ENCODE assay signal across 8 cellular contexts in genomic region chr18:79988925-79989361, GRCh38. TPM values are rescaled to one million over a fixed set of nuclear protein-coding genes. Genes with fewer than 3 reads are reported as not detected.
A peak's percentile ranks its signal among the peaks of the same experiment; 100 is the strongest.
DNase-seq lines count a peak whose midpoint lies in the region; ATAC-seq and TF ChIP-seq lines count a peak whose summit lies in the region.

No MANE protein-coding gene starts in this region.

- POLR2A ChIA-PET in RWPE1 (lab: Yijun Ruan, JAX; ENCODE audit: low non-redundant PET): interaction anchor here (0.7 kb wide), 1 partner anchor 146 kb away, joined by 3 read pairs; no protein-coding TSS in a partner anchor
- POLR2A ChIA-PET in naive thymus-derived CD8-positive, alpha-beta T cell (lab: Charles Lee): interaction anchor here (1.0 to 3.5 kb wide), 7 partner anchors 24 to 159 kb away, joined by 3 to 21 read pairs (median 4); partner anchors contain the start of genes HSBP1L1, RBFA and SLC66A2

- peak; percentile 5 to 7 for ATAC-seq in naive thymus-derived CD8-positive, alpha-beta T cell

- peaks cover 13 to 40% (median 36%) of the 10 kb centered on the region in 4 donors for H3K4me1 Mint-ChIP-seq in naive thymus-derived CD8-positive, alpha-beta T cell

- peak overlapping the region; percentile 93 for H3K4me3 ChIP-seq in HFF-Myc (replicated peaks; ENCODE audit: low read depth, low read length)

- peak; percentile 0 for DNase-seq in NCI-H2029 treated with DMSO at 0.1 percent for 48 hours (lab: John Stamatoyannopoulos, UW)
- DNase-seq in NCI-H2029 (lab: John Stamatoyannopoulos, UW): no peak
- no peak for DNase-seq in HFF-Myc (ENCODE audit: extremely low read depth, low read depth)
- DNase-seq in RWPE1 (ENCODE audit: low spot score): no peak
- DNase-seq in epithelial cell of prostate (ENCODE audit: low read depth, low spot score): no peak
- peak in 1 of 10 donors; percentile 10 for DNase-seq in naive thymus-derived CD8-positive, alpha-beta T cell
- DNase-seq in cerebellar cortex (ENCODE audit: low spot score): no peak
- DNase-seq in putamen (ENCODE audit: low spot score): no peak

- H3K4me3 Mint-ChIP-seq in naive thymus-derived CD8-positive, alpha-beta T cell: peak overlapping the region; percentile 84 to 97 (median 93)

- TF ChIP-seq CTCF in HFF-Myc (IDR thresholded peaks at IDR 0.05; ENCODE audit: low read depth, low read length, missing control alignments) (no peak), RWPE1 (conservative IDR thresholded peaks at IDR 0.05; ENCODE audit: low read depth) (no peak)

- H3K36me3 Mint-ChIP-seq in naive thymus-derived CD8-positive, alpha-beta T cell: peaks cover 0 to 28% (median 0%) of the 10 kb centered on the region in 3 donors

- H3K27ac ChIP-seq in RWPE1 (peak overlapping the region; percentile 92), epithelial cell of prostate (peak overlapping the region; percentile 80)

- H3K27me3 Mint-ChIP-seq in naive thymus-derived CD8-positive, alpha-beta T cell: no peaks in the 10 kb centered on the region

- peak overlapping the region; percentile 92 to 98 (median 97) for H3K27ac Mint-ChIP-seq in naive thymus-derived CD8-positive, alpha-beta T cell

- CTCF ChIA-PET in RWPE1 (lab: Yijun Ruan, JAX): interaction anchor here (0.6 kb wide), 1 partner anchor 179 kb away, joined by 4 read pairs; no protein-coding TSS in a partner anchor

- H3K9me3 Mint-ChIP-seq in naive thymus-derived CD8-positive, alpha-beta T cell: no peaks in the 10 kb centered on the region

RNA-seq across cellular contexts. Expression of gene TXNL4A, which starts 0.6 kb away (rescaled TPM):
- 10 to 100 TPM; 71.9 to 78.5 TPM for total RNA-seq in naive thymus-derived CD8-positive, alpha-beta T cell
- 100 to 1,000 TPM; 213 to 225 (median 217) TPM for polyA plus RNA-seq in naive thymus-derived CD8-positive, alpha-beta T cell

RNA-seq across cellular contexts. Expression of gene HSBP1L1, which starts 24.5 kb away (rescaled TPM):
- total RNA-seq in naive thymus-derived CD8-positive, alpha-beta T cell: 10 to 100 TPM; 51.0 to 54.5 TPM
- polyA plus RNA-seq in naive thymus-derived CD8-positive, alpha-beta T cell: 10 to 100 TPM; 11.2 to 24.5 (median 16.0) TPM

RNA-seq across cellular contexts. Expression of gene SLC66A2, which starts 37.5 kb away (rescaled TPM):
- 10 to 100 TPM; 31.8 to 38.7 TPM for total RNA-seq in naive thymus-derived CD8-positive, alpha-beta T cell
- polyA plus RNA-seq in naive thymus-derived CD8-positive, alpha-beta T cell: 10 to 100 TPM; 14.1 to 22.0 (median 19.4) TPM

RNA-seq across cellular contexts. Expression of gene RBFA, which starts 45.3 kb away (rescaled TPM):
- 10 to 100 TPM; 28.2 to 29.8 TPM for total RNA-seq in naive thymus-derived CD8-positive, alpha-beta T cell
- 10 to 100 TPM; 14.8 to 15.4 (median 15.1) TPM for polyA plus RNA-seq in naive thymus-derived CD8-positive, alpha-beta T cell
